ENCODE assay signal across 33 cellular contexts in the genomic region with DNA sequence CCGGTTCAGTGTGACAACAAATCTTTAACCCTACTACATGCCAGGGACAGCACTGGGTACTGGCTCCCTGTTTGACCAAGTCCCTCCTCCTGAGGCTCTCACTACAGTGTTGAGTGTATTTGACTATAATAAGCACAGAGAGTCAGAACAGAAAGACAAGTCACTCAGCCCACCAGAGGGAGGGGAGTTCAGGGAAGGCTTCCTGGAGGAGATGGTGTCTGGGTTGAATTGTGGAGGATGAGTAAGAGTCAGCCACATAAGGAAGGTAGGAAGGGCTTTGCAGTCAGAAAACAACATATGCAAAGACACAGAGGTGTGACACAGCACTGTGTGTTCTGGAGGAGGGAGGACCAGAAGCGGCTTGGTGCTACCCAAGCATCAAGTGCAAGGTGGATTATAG. TPM values are rescaled to one million over a fixed set of nuclear protein-coding genes. Genes with fewer than 3 reads are reported as not detected.
"Had no signal": no experiment of that assay in that cellular context is flagged by ENCODE, and none has a peak within 500 bp of the region (broad histone marks: within the 10 kb centered on the region; RNA-seq: fewer than 3 reads in every experiment).

No MANE protein-coding gene starts in this region.

- FAIRE-seq: endometrium, endothelial cell of umbilical vein had no signal

- H3K4me3 ChIP-seq: adrenal gland, body of pancreas, colonic mucosa, esophagus squamous epithelium, gastroesophageal sphincter, heart right ventricle had no signal

- H3K27ac ChIP-seq: adrenal gland, body of pancreas, colonic mucosa, epithelial cell of prostate, esophagus squamous epithelium, gastroesophageal sphincter, heart right ventricle had no signal

- H3K36me3 ChIP-seq: adrenal gland, colonic mucosa, esophagus squamous epithelium, gastroesophageal sphincter, heart right ventricle had no signal

- H3K9me3 ChIP-seq: adrenal gland, body of pancreas, colonic mucosa, esophagus squamous epithelium, gastroesophageal sphincter, heart right ventricle had no signal

- H3K27me3 ChIP-seq: adrenal gland, body of pancreas, colonic mucosa had no signal

- H3K4me3 Mint-ChIP-seq: activated CD4-positive, alpha-beta T cell treated with anti-CD3 and anti-CD28 coated beads, Interleukin-2, amount 10 ng/mL, durations not matched to agents 7 days and 5 days; activated CD8-positive, alpha-beta T cell treated with anti-CD3 and anti-CD28 coated beads for 36 hours; activated naive CD4-positive, alpha-beta T cell treated with anti-CD3 and anti-CD28 coated beads for 36 hours; activated naive CD4-positive, alpha-beta T cell treated with anti-CD3 and anti-CD28 coated beads, Interleukin-2, amount 50 U/mL, for 24 hours; activated naive CD8-positive, alpha-beta T cell treated with anti-CD3 and anti-CD28 coated beads for 36 hours; activated naive CD8-positive, alpha-beta T cell treated with anti-CD3 and anti-CD28 coated beads, Interleukin-2, amount 50 U/mL, for 24 hours; activated T-cell treated with anti-CD3 and anti-CD28 coated beads, Interleukin-2, amount 50 U/mL, for 4 hours had no signal

- H3K4me1 Mint-ChIP-seq: activated CD4-positive, alpha-beta T cell treated with anti-CD3 and anti-CD28 coated beads, Interleukin-2, amount 10 ng/mL, durations not matched to agents 7 days and 5 days; activated naive CD4-positive, alpha-beta T cell treated with anti-CD3 and anti-CD28 coated beads, Interleukin-2, amount 50 U/mL, for 24 hours; activated naive CD8-positive, alpha-beta T cell treated with anti-CD3 and anti-CD28 coated beads for 36 hours; activated naive CD8-positive, alpha-beta T cell treated with anti-CD3 and anti-CD28 coated beads, Interleukin-2, amount 50 U/mL, for 24 hours had no signal

- H3K27ac Mint-ChIP-seq: activated CD4-positive, alpha-beta T cell treated with anti-CD3 and anti-CD28 coated beads, Interleukin-2, amount 10 ng/mL, durations not matched to agents 7 days and 5 days; activated CD8-positive, alpha-beta T cell treated with anti-CD3 and anti-CD28 coated beads for 36 hours; activated naive CD4-positive, alpha-beta T cell treated with anti-CD3 and anti-CD28 coated beads for 36 hours; activated naive CD4-positive, alpha-beta T cell treated with anti-CD3 and anti-CD28 coated beads, Interleukin-2, amount 50 U/mL, for 24 hours; activated naive CD8-positive, alpha-beta T cell treated with anti-CD3 and anti-CD28 coated beads for 36 hours; activated naive CD8-positive, alpha-beta T cell treated with anti-CD3 and anti-CD28 coated beads, Interleukin-2, amount 50 U/mL, for 24 hours; activated T-helper 2 cell treated with anti-CD3 and anti-CD28 coated beads, Interferon-gamma antibody, Interleukin-2, Interleukin-4, amounts not matched to agents 10 μg/mL and 5 μg/mL and 100 μg/mL, durations not matched to agents 14 hours and 24 hours and 36 hours had no signal

- ATAC-seq: activated CD8-positive, alpha-beta T cell treated with anti-CD3 and anti-CD28 coated beads for 36 hours; activated naive CD8-positive, alpha-beta T cell treated with anti-CD3 and anti-CD28 coated beads, Interleukin-2, amount 50 U/mL, for 24 hours; activated T-cell treated with anti-CD3 and anti-CD28 coated beads, Interleukin-2, amount 50 U/mL, for 4 hours; body of pancreas; gastroesophageal sphincter; heart right ventricle had no signal

- H3K36me3 Mint-ChIP-seq: activated naive CD4-positive, alpha-beta T cell treated with anti-CD3 and anti-CD28 coated beads, Interleukin-2, amount 50 U/mL, for 24 hours; activated naive CD8-positive, alpha-beta T cell treated with anti-CD3 and anti-CD28 coated beads for 36 hours had no signal

- H3K27me3 Mint-ChIP-seq: activated CD4-positive, alpha-beta T cell treated with anti-CD3 and anti-CD28 coated beads, Interleukin-2, amount 10 ng/mL, durations not matched to agents 7 days and 5 days had no signal

- H3K9me3 Mint-ChIP-seq: activated CD4-positive, alpha-beta T cell treated with anti-CD3 and anti-CD28 coated beads, Interleukin-2, amount 10 ng/mL, durations not matched to agents 7 days and 5 days; activated CD8-positive, alpha-beta T cell treated with anti-CD3 and anti-CD28 coated beads for 36 hours; activated naive CD4-positive, alpha-beta T cell treated with anti-CD3 and anti-CD28 coated beads for 36 hours; activated naive CD4-positive, alpha-beta T cell treated with anti-CD3 and anti-CD28 coated beads, Interleukin-2, amount 50 U/mL, for 24 hours; activated naive CD8-positive, alpha-beta T cell treated with anti-CD3 and anti-CD28 coated beads for 36 hours; activated naive CD8-positive, alpha-beta T cell treated with anti-CD3 and anti-CD28 coated beads, Interleukin-2, amount 50 U/mL, for 24 hours; activated T-cell treated with anti-CD3 and anti-CD28 coated beads, Interleukin-2, amount 50 U/mL, for 4 hours; activated T-helper 2 cell treated with anti-CD3 and anti-CD28 coated beads, Interferon-gamma antibody, Interleukin-2, Interleukin-4, amounts not matched to agents 10 μg/mL and 5 μg/mL and 100 μg/mL, durations not matched to agents 14 hours and 24 hours and 36 hours had no signal

- H3K4me1 ChIP-seq: adrenal gland, body of pancreas, colonic mucosa, esophagus squamous epithelium, gastroesophageal sphincter, heart right ventricle had no signal

- DNase-seq: activated CD4-positive, alpha-beta T cell treated with anti-CD3 and anti-CD28 coated beads for 4 hours; activated CD4-positive, alpha-beta T cell treated with anti-CD3 and anti-CD28 coated beads, Interleukin-2, amount 10 ng/mL, durations not matched to agents 7 days and 5 days; activated CD4-positive, alpha-beta T cell treated with anti-CD3 and anti-CD28 coated beads, Interleukin-2, amount 50 U/mL, for 4 hours; activated CD4-positive, CD25-positive, alpha-beta regulatory T cell; activated CD4-positive, CD25-positive, alpha-beta regulatory T cell treated with anti-CD3 and anti-CD28 coated beads, Interleukin-2, amount 50 U/mL, for 72 hours; activated CD8-positive, alpha-beta memory T cell treated with anti-CD3 and anti-CD28 coated beads for 24 hours; activated CD8-positive, alpha-beta T cell treated with anti-CD3 and anti-CD28 coated beads for 36 hours; activated effector memory CD4-positive, alpha-beta T cell treated with anti-CD3 and anti-CD28 coated beads, Interleukin-2, amount 50 U/mL, for 16 hours; activated naive CD4-positive, alpha-beta T cell treated with anti-CD3 and anti-CD28 coated beads for 36 hours; activated naive CD8-positive, alpha-beta T cell treated with anti-CD3 and anti-CD28 coated beads for 36 hours; activated naive CD8-positive, alpha-beta T cell treated with anti-CD3 and anti-CD28 coated beads, Interleukin-2, amount 50 U/mL, for 24 hours; activated T-cell treated with anti-CD3 and anti-CD28 coated beads, Interleukin-2, amount 50 U/mL, for 4 hours; adrenal gland; amygdala; aorta; body of pancreas; caudate nucleus; colonic mucosa; effector CD8-positive, alpha-beta T cell; esophagus squamous epithelium; foreskin melanocyte; heart right ventricle; T-helper 1 cell; T-helper 2 cell had no signal

RNA-seq across cellular contexts. Expression of gene MEGF11, which starts 17.7 kb away (rescaled TPM):
- total RNA-seq: activated CD4-positive, alpha-beta T cell treated with anti-CD3 and anti-CD28 coated beads, Interleukin-2, amount 10 ng/mL, durations not matched to agents 7 days and 5 days; activated CD8-positive, alpha-beta T cell treated with anti-CD3 and anti-CD28 coated beads for 36 hours; activated naive CD8-positive, alpha-beta T cell treated with anti-CD3 and anti-CD28 coated beads for 36 hours; activated T-cell treated with anti-CD3 and anti-CD28 coated beads, Interleukin-2, amount 50 U/mL, for 4 hours; activated T-helper 2 cell treated with anti-CD3 and anti-CD28 coated beads, Interferon-gamma antibody, Interleukin-2, Interleukin-4, amounts not matched to agents 10 μg/mL and 5 μg/mL and 100 μg/mL, durations not matched to agents 14 hours and 24 hours and 36 hours; aorta; body of pancreas; colonic mucosa; dermis microvascular lymphatic vessel endothelial cell; endothelial cell of umbilical vein; esophagus squamous epithelium; heart right ventricle had no signal
- polyA plus RNA-seq: aorta, endothelial cell of umbilical vein, esophagus, fibroblast of lung had no signal
